ENCODE assay signal across 1 cellular context in the genomic region with DNA sequence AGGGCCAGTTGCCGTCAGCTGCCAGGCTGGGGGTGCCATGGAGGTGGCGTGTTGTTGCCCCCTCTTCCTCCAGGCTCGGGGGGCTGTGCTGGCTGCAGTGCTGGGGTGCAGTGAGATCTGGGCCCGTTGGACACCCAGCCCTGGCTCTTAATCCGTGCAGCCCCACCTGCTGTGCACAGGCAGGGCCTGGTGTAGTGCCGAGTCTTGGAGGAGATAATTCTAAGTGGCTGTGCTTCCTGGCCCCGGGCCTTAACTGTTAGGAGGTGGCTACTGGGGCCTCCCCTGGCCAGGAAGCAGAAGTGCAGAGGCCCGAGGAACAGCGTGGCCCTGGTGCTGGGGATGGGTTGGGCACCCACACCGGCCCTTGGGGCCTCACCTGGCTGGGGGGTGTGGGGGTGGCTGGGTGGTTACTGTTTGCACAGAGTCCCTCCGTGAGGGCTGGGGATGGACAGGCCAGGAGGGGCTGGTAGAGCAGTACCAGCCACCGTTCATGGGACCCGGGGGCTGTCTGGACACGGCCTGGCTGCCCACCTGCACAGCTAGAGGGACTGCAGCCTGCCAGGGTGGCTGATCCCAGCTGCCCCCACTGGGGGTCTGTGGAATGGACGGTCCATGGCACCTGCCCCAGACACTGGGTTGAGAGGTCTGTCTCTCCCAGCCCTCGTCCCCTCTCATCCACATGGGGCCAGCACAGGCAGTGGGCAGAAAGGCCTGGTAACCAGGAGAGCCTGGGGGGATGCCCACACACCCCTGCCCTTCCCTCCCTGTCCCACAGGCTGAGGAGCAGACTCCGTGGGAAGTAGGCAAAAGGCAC.
TF ChIP-seq lines count a peak whose summit lies in the region.

No MANE protein-coding gene starts in this region.

TF ChIP-seq in HepG2, 621 proteins besides CTCF, POLR2A, EP300 and RAD21 (continued from another document):
- TF ChIP-seq, protein P1, sequence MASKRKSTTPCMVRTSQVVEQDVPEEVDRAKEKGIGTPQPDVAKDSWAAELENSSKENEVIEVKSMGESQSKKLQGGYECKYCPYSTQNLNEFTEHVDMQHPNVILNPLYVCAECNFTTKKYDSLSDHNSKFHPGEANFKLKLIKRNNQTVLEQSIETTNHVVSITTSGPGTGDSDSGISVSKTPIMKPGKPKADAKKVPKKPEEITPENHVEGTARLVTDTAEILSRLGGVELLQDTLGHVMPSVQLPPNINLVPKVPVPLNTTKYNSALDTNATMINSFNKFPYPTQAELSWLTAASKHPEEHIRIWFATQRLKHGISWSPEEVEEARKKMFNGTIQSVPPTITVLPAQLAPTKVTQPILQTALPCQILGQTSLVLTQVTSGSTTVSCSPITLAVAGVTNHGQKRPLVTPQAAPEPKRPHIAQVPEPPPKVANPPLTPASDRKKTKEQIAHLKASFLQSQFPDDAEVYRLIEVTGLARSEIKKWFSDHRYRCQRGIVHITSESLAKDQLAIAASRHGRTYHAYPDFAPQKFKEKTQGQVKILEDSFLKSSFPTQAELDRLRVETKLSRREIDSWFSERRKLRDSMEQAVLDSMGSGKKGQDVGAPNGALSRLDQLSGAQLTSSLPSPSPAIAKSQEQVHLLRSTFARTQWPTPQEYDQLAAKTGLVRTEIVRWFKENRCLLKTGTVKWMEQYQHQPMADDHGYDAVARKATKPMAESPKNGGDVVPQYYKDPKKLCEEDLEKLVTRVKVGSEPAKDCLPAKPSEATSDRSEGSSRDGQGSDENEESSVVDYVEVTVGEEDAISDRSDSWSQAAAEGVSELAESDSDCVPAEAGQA (IDR thresholded peaks at IDR 0.05; ENCODE audit: low read depth): no peak
- TF ChIP-seq, protein P1 (CRISPR knock-in tag; IDR thresholded peaks at IDR 0.05; ENCODE audit: borderline replicate concordance): no peak
- TF ChIP-seq, protein P2, sequence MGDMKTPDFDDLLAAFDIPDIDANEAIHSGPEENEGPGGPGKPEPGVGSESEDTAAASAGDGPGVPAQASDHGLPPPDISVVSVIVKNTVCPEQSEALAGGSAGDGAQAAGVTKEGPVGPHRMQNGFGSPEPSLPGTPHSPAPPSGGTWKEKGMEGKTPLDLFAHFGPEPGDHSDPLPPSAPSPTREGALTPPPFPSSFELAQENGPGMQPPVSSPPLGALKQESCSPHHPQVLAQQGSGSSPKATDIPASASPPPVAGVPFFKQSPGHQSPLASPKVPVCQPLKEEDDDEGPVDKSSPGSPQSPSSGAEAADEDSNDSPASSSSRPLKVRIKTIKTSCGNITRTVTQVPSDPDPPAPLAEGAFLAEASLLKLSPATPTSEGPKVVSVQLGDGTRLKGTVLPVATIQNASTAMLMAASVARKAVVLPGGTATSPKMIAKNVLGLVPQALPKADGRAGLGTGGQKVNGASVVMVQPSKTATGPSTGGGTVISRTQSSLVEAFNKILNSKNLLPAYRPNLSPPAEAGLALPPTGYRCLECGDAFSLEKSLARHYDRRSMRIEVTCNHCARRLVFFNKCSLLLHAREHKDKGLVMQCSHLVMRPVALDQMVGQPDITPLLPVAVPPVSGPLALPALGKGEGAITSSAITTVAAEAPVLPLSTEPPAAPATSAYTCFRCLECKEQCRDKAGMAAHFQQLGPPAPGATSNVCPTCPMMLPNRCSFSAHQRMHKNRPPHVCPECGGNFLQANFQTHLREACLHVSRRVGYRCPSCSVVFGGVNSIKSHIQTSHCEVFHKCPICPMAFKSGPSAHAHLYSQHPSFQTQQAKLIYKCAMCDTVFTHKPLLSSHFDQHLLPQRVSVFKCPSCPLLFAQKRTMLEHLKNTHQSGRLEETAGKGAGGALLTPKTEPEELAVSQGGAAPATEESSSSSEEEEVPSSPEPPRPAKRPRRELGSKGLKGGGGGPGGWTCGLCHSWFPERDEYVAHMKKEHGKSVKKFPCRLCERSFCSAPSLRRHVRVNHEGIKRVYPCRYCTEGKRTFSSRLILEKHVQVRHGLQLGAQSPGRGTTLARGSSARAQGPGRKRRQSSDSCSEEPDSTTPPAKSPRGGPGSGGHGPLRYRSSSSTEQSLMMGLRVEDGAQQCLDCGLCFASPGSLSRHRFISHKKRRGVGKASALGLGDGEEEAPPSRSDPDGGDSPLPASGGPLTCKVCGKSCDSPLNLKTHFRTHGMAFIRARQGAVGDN (CRISPR knock-in tag; IDR thresholded peaks at IDR 0.05): peak; percentile 42
- TF ChIP-seq, protein P3, sequence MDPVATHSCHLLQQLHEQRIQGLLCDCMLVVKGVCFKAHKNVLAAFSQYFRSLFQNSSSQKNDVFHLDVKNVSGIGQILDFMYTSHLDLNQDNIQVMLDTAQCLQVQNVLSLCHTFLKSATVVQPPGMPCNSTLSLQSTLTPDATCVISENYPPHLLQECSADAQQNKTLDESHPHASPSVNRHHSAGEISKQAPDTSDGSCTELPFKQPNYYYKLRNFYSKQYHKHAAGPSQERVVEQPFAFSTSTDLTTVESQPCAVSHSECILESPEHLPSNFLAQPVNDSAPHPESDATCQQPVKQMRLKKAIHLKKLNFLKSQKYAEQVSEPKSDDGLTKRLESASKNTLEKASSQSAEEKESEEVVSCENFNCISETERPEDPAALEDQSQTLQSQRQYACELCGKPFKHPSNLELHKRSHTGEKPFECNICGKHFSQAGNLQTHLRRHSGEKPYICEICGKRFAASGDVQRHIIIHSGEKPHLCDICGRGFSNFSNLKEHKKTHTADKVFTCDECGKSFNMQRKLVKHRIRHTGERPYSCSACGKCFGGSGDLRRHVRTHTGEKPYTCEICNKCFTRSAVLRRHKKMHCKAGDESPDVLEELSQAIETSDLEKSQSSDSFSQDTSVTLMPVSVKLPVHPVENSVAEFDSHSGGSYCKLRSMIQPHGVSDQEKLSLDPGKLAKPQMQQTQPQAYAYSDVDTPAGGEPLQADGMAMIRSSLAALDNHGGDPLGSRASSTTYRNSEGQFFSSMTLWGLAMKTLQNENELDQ (CRISPR knock-in tag; IDR thresholded peaks at IDR 0.05; ENCODE audit: borderline replicate concordance): no peak
- TF ChIP-seq, protein P4, sequence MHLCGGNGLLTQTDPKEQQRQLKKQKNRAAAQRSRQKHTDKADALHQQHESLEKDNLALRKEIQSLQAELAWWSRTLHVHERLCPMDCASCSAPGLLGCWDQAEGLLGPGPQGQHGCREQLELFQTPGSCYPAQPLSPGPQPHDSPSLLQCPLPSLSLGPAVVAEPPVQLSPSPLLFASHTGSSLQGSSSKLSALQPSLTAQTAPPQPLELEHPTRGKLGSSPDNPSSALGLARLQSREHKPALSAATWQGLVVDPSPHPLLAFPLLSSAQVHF (CRISPR knock-in tag; IDR thresholded peaks at IDR 0.05): no peak
- TF ChIP-seq ZNF430 (CRISPR knock-in tag; IDR thresholded peaks at IDR 0.05): no peak
- TF ChIP-seq, protein P5, sequence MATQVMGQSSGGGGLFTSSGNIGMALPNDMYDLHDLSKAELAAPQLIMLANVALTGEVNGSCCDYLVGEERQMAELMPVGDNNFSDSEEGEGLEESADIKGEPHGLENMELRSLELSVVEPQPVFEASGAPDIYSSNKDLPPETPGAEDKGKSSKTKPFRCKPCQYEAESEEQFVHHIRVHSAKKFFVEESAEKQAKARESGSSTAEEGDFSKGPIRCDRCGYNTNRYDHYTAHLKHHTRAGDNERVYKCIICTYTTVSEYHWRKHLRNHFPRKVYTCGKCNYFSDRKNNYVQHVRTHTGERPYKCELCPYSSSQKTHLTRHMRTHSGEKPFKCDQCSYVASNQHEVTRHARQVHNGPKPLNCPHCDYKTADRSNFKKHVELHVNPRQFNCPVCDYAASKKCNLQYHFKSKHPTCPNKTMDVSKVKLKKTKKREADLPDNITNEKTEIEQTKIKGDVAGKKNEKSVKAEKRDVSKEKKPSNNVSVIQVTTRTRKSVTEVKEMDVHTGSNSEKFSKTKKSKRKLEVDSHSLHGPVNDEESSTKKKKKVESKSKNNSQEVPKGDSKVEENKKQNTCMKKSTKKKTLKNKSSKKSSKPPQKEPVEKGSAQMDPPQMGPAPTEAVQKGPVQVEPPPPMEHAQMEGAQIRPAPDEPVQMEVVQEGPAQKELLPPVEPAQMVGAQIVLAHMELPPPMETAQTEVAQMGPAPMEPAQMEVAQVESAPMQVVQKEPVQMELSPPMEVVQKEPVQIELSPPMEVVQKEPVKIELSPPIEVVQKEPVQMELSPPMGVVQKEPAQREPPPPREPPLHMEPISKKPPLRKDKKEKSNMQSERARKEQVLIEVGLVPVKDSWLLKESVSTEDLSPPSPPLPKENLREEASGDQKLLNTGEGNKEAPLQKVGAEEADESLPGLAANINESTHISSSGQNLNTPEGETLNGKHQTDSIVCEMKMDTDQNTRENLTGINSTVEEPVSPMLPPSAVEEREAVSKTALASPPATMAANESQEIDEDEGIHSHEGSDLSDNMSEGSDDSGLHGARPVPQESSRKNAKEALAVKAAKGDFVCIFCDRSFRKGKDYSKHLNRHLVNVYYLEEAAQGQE (IDR thresholded peaks at IDR 0.05; ENCODE audit: borderline replicate concordance in 1 of 2, low read depth in 1 of 2, low read length in 2 of 2): no peak
- no peak for TF ChIP-seq ZNF232 (CRISPR knock-in tag; IDR thresholded peaks at IDR 0.05; ENCODE audit: borderline replicate concordance)
- no peak for TF ChIP-seq ETV5 (CRISPR knock-in tag; IDR thresholded peaks at IDR 0.05; ENCODE audit: borderline replicate concordance)
- peak; percentile 71 for TF ChIP-seq RBM22 (optimal IDR thresholded peaks at IDR 0.05; ENCODE audit: low read length)
- no peak for TF ChIP-seq ZNF354B (CRISPR knock-in tag; IDR thresholded peaks at IDR 0.05)
- 0 out of 2 replicates have a peak, but pooled peaks have one; percentile 12 for TF ChIP-seq HOXA3 (CRISPR knock-in tag; IDR thresholded peaks at IDR 0.05)
- TF ChIP-seq DMAP1 (CRISPR knock-in tag; IDR thresholded peaks at IDR 0.05): no peak
- TF ChIP-seq CAMTA2 (CRISPR knock-in tag; IDR thresholded peaks at IDR 0.05; ENCODE audit: borderline replicate concordance): no peak
- TF ChIP-seq PCBP1 (IDR thresholded peaks at IDR 0.05; ENCODE audit: borderline replicate concordance, low read depth, low read length): 0 out of 2 replicates have a peak, but pooled peaks have one; percentile 10
- TF ChIP-seq, protein P6, sequence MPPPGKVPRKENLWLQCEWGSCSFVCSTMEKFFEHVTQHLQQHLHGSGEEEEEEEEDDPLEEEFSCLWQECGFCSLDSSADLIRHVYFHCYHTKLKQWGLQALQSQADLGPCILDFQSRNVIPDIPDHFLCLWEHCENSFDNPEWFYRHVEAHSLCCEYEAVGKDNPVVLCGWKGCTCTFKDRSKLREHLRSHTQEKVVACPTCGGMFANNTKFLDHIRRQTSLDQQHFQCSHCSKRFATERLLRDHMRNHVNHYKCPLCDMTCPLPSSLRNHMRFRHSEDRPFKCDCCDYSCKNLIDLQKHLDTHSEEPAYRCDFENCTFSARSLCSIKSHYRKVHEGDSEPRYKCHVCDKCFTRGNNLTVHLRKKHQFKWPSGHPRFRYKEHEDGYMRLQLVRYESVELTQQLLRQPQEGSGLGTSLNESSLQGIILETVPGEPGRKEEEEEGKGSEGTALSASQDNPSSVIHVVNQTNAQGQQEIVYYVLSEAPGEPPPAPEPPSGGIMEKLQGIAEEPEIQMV (CRISPR knock-in tag; IDR thresholded peaks at IDR 0.05; ENCODE audit: low read depth): no peak
